In genomic region chr17:6070895-6071511, GRCh38 we compare ENCODE assay signal across 8 cellular contexts. TPM values are rescaled to one million over a fixed set of nuclear protein-coding genes. Genes with fewer than 3 reads are reported as not detected.
DNase-seq lines count a peak whose midpoint lies in the region; ATAC-seq, FAIRE-seq and TF ChIP-seq lines count a peak whose summit lies in the region.

No MANE protein-coding gene starts in this region.

- H3K27ac Mint-ChIP-seq in Caco-2 (ENCODE audit: unreplicated experiment): no peak overlapping the region

- peak in 7 of 8 donors; percentile 21 to 60 (median 32) for ATAC-seq in heart right ventricle
- peak in 3 of 4 donors; percentile 10 to 38 (median 15) for ATAC-seq in pancreas
- ATAC-seq in GM18502 (IDR thresholded peaks at IDR 0.05; ENCODE audit: poor library complexity, unreplicated experiment): no peak

- H3K4me1 ChIP-seq in heart right ventricle (peaks cover 0 to 12% (median 7%) of the 10 kb centered on the region in 9 donors), pancreas (no peaks in the 10 kb centered on the region), Caco-2 (no peaks in the 10 kb centered on the region)

- no peaks in the 10 kb centered on the region for H3K36me3 Mint-ChIP-seq in Caco-2 (ENCODE audit: insufficient read depth, unreplicated experiment)

- H3K36me3 ChIP-seq in heart right ventricle (no peaks in the 10 kb centered on the region), pancreas (no peaks in the 10 kb centered on the region), Caco-2 (ENCODE audit: control insufficient read depth, insufficient read depth, low read length) (no peaks in the 10 kb centered on the region)

- no peak overlapping the region for H3K4me3 Mint-ChIP-seq in Caco-2 (ENCODE audit: unreplicated experiment)

- CTCF ChIA-PET in Caco-2 (lab: Charles Lee): no interaction called here

- H3K27me3 Mint-ChIP-seq in Caco-2 (ENCODE audit: insufficient read depth, unreplicated experiment): peaks cover 11% of the 10 kb centered on the region

- peak; percentile 11 for DNase-seq in EH (ENCODE audit: low read depth)
- DNase-seq in RPMI8226: peak; percentile 10
- DNase-seq in heart right ventricle: peak in 1 of 2 donors; percentile 29
- peak in 5 of 6 donors; percentile 21 to 74 (median 23) for DNase-seq in pancreas
- no peak for DNase-seq in LoVo (ENCODE audit: low spot score)
- DNase-seq in Caco-2: no peak
- no peak for DNase-seq in stimulated activated CD4-positive, alpha-beta T cell treated with anti-CD3 and anti-CD28 coated beads, Interleukin-2, amount 100 ng/mL, for 48 hours

- no peaks in the 10 kb centered on the region for H3K9me3 ChIP-seq in heart right ventricle
- no peaks in the 10 kb centered on the region for H3K9me3 ChIP-seq in pancreas
- H3K9me3 ChIP-seq in Caco-2: no peaks in the 10 kb centered on the region

- H3K9me3 Mint-ChIP-seq in Caco-2 (ENCODE audit: unreplicated experiment): no peaks in the 10 kb centered on the region

- no peaks in the 10 kb centered on the region for H3K4me1 Mint-ChIP-seq in Caco-2 (ENCODE audit: low read depth, unreplicated experiment)

- POLR2A ChIA-PET in Caco-2 (lab: Charles Lee): no interaction called here

- no peak for FAIRE-seq in pancreas (lab: Jason Lieb, UNC)

- H3K4me3 ChIP-seq in heart right ventricle: peak overlapping the region; percentile 38 to 81 (median 63)
- peak overlapping the region; percentile 33 to 70 (median 53) for H3K4me3 ChIP-seq in pancreas
- H3K4me3 ChIP-seq in Caco-2 (ENCODE audit: low read depth, low read length): no peak overlapping the region

- no TSS peak for BruUV-seq in Caco-2 (replicated peaks; lab: Mats Ljungman, UMichigan)

- H3K27me3 ChIP-seq in heart right ventricle (peaks cover 0 to 45% (median 25%) of the 10 kb centered on the region in 7 donors), pancreas (no peaks in the 10 kb centered on the region), Caco-2 (replicated peaks; ENCODE audit: control insufficient read depth, insufficient read depth, low read length) (no peaks in the 10 kb centered on the region)

- intact Hi-C loops in heart right ventricle (cut with DNase I): loop anchor here in 2 of 10 donors (10.0 kb wide), 2 partner anchors 334 to 344 kb away; no protein-coding TSS in a partner anchor
- intact Hi-C loops in pancreas (cut with DNase I): no loop called here
- intact Hi-C loops in Caco-2 (cut with micrococcal nuclease; ENCODE audit: unreplicated experiment): no loop called here

- H3K27ac ChIP-seq in heart right ventricle (peak overlapping the region in 5 of 10 donors; percentile 12 to 64 (median 44)), pancreas (no peak overlapping the region)

- TF ChIP-seq CTCF in heart right ventricle (IDR thresholded peaks at IDR 0.05) (peak in 2 of 9 donors; percentile 7 to 17), pancreas (IDR thresholded peaks at IDR 0.05) (no peak), Caco-2 (IDR thresholded peaks at IDR 0.05; ENCODE audit: insufficient read depth in 1 of 2, low read depth in 1 of 2, low read length in 1 of 2, severe bottlenecking in 1 of 2, unreplicated experiment in 1 of 2) (no peak)

- WGBS in heart right ventricle, 2 donors: 2 to 3% methylated on average over 32 to 42 of the region's 42 CpGs
- WGBS in pancreas, 2 donors: 2 to 4% methylated on average over 25 to 42 of the region's 42 CpGs

RNA-seq across cellular contexts. Expression of gene WSCD1, which starts 0.8 kb away (rescaled TPM):
- total RNA-seq in heart right ventricle (10 to 100 TPM in 1 of 10 donors, 1 to 10 TPM in 9; 3.4 to 13.8 (median 4.2) TPM), pancreas (1 to 10 TPM; 1.6 to 4.1 (median 2.8) TPM), Caco-2 (2022) (not detected in 2 replicates)
- polyA plus RNA-seq in heart right ventricle (1 to 10 TPM; 2.5 to 3.9 TPM), pancreas (1 to 10 TPM; 1.2 to 2.1 TPM)

Comparison
In these comparisons a context has a peak if more than half of its experiments do, and no peak if none do; other contexts are left out.
1. DNase-seq: peak in EH (single experiment), RPMI8226 (single experiment) and pancreas (5 of 6); none in LoVo (single experiment), Caco-2 (0 of 2) and stimulated activated CD4-positive, alpha-beta T cell treated with anti-CD3 and anti-CD28 coated beads, Interleukin-2, amount 100 ng/mL, for 48 hours (0 of 2).